In the genomic region with DNA sequence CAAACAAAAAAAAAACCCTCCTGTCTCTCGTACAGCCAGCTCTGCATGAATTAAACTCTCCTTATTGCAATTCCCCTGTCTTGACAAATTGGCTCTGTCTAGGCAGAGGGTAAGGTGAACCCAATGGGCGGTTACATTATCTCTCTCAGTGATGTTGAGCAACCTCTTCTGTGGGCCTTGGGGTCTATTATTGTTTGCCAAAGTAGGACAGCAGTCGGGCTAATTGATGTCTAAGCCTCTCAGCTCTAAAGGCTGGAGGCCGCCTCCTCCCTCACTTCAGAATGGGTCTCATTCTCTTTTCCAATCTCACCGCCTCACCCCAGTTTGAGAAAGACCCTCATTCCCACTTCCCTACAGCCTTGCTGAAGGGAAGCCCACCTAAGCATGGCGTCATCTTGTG, we compare ENCODE assay signal across 8 cellular contexts. TPM values are rescaled to one million over a fixed set of nuclear protein-coding genes. Genes with fewer than 3 reads are reported as not detected.
A peak's percentile ranks its signal among the peaks of the same experiment; 100 is the strongest.
DNase-seq lines count a peak whose midpoint lies in the region; ATAC-seq, FAIRE-seq and TF ChIP-seq lines count a peak whose summit lies in the region.

No MANE protein-coding gene starts in this region.

- FAIRE-seq in urothelium cell line (lab: Jason Lieb, UNC), result no peak

- no peaks in the 10 kb centered on the region for H4K20me1 ChIP-seq in GM23248 (ENCODE audit: insufficient read depth)

- TF ChIP-seq POLR2A in gastroesophageal sphincter (IDR thresholded peaks at IDR 0.05), result no peak

- no peaks in the 10 kb centered on the region for H3K9me3 ChIP-seq in GM23248 (ENCODE audit: low read depth)
- no peaks in the 10 kb centered on the region for H3K9me3 ChIP-seq in gastroesophageal sphincter

- in situ Hi-C loops in GM23248 (cut with MboI), result no loop called here

- peak overlapping the region; percentile 94; the same call in 1 of the 2 replicates for H3K9ac ChIP-seq in GM23248

- DNase-seq in GM23248 (peak; percentile 21), NOMO-1 treated with dmso at 0.1 percent for 144 hours (lab: John Stamatoyannopoulos, UW; ENCODE audit: unreplicated experiment) (no peak), urothelium cell line (ENCODE audit: low spot score) (no peak), AML-193 (lab: John Stamatoyannopoulos, UW) (no peak)

- no peak overlapping the region for H3K4me3 ChIP-seq in GM23248
- no peak overlapping the region for H3K4me3 ChIP-seq in gastroesophageal sphincter
- no peak overlapping the region for H3K4me3 ChIP-seq in skin epidermis

- H3K27me3 ChIP-seq in GM23248 (replicated peaks; ENCODE audit: insufficient read depth), result no peaks in the 10 kb centered on the region
- no peaks in the 10 kb centered on the region for H3K27me3 ChIP-seq in gastroesophageal sphincter

- no peaks in the 10 kb centered on the region for H3K9me2 ChIP-seq in GM23248 (ENCODE audit: insufficient read depth)

- H3K36me3 ChIP-seq in GM23248 (ENCODE audit: low read depth), result no peaks in the 10 kb centered on the region
- H3K36me3 ChIP-seq in gastroesophageal sphincter, result peaks cover 0 to 16% of the 10 kb centered on the region in 2 donors

- 80 to 85% methylated on average over 6 of the region's 6 CpGs for WGBS in GM23248 (ENCODE audit: low coverage in 1 of 2, low lambda C conversion rate in 2 of 2, missing lambda C conversion rate in 2 of 2), 2 experiments
- 92% methylated on average over 2 to 6 of the region's 6 CpGs for WGBS in gastroesophageal sphincter (ENCODE audit: low coverage in 1 of 2), 2 donors

- TF ChIP-seq CTCF in VCaP (conservative IDR thresholded peaks at IDR 0.05), result no peak
- no peak for TF ChIP-seq CTCF in gastroesophageal sphincter (IDR thresholded peaks at IDR 0.05)

- H3K27ac ChIP-seq in GM23248, result peak overlapping the region; percentile 99
- peak overlapping the region; percentile 100 for H3K27ac ChIP-seq in VCaP
- peak overlapping the region in 3 of 4 donors; percentile 95 to 99 (median 97) for H3K27ac ChIP-seq in gastroesophageal sphincter
- H3K27ac ChIP-seq in skin epidermis, result peak overlapping the region in 17 of 21 experiments; percentile 15 to 99 (median 97)

- TF ChIP-seq EP300 in gastroesophageal sphincter (IDR thresholded peaks at IDR 0.05), result no peak

- H2AFZ ChIP-seq in GM23248, result no peak overlapping the region

- ATAC-seq in gastroesophageal sphincter, result no peak
- ATAC-seq in GM19023 (IDR thresholded peaks at IDR 0.05; ENCODE audit: unreplicated experiment), result no peak

- H3F3A ChIP-seq in GM23248 (ENCODE audit: insufficient read depth), result peaks cover 28% of the 10 kb centered on the region

- H3K4me1 ChIP-seq in GM23248 (ENCODE audit: insufficient read depth) (peaks cover 46% of the 10 kb centered on the region), gastroesophageal sphincter (peaks cover 0 to 79% (median 35%) of the 10 kb centered on the region in 3 donors)

- H3K79me2 ChIP-seq in GM23248 (ENCODE audit: insufficient read depth), result peaks cover 49% of the 10 kb centered on the region

- H3K4me2 ChIP-seq in GM23248 (ENCODE audit: unreplicated experiment), result no peak overlapping the region

RNA-seq across cellular contexts. Expression of a gene that starts 1.3 kb away (rescaled TPM):
- total RNA-seq in GM23248 (2014; rRNA removed; shearing (Covaris generic)), result 3.6 and 6.4 TPM in 2 replicates
- polyA plus RNA-seq in GM23248 (2016; fragmentation: Nextera tagmentation; extraction: Ambion mirVana), result 3.7 and 3.9 TPM in 2 replicates
- 10 to 100 TPM in 1 of 4 donors, 1 to 10 TPM in 3; 3.7 to 11.5 (median 7.5) TPM for total RNA-seq in gastroesophageal sphincter

RNA-seq across cellular contexts. Expression of a gene that starts 2.7 kb away (rescaled TPM):
- 80.2 and 106 TPM in 2 replicates for total RNA-seq in GM23248 (2014; rRNA removed; shearing (Covaris generic))
- 25.4 and 30.0 TPM in 2 replicates for polyA plus RNA-seq in GM23248 (2016; fragmentation: Nextera tagmentation; extraction: Ambion mirVana)
- total RNA-seq in gastroesophageal sphincter, result 10 to 100 TPM; 19.9 to 31.5 (median 21.3) TPM

RNA-seq across cellular contexts. Expression of a gene that starts 29.2 kb away (rescaled TPM):
- not detected in 2 replicates for total RNA-seq in GM23248 (2014; rRNA removed; shearing (Covaris generic))
- not detected in 2 replicates for polyA plus RNA-seq in GM23248 (2016; fragmentation: Nextera tagmentation; extraction: Ambion mirVana)
- under 1 TPM in 2 of 4 donors, not detected in 2; 0.27 to 0.67 TPM for total RNA-seq in gastroesophageal sphincter

RNA-seq across cellular contexts. Expression of a gene that starts 38.8 kb away (rescaled TPM):
- total RNA-seq in GM23248 (2014; rRNA removed; shearing (Covaris generic)), result 74.3 and 143 TPM in 2 replicates
- 36.2 and 50.7 TPM in 2 replicates for polyA plus RNA-seq in GM23248 (2016; fragmentation: Nextera tagmentation; extraction: Ambion mirVana)
- total RNA-seq in gastroesophageal sphincter, result 100 to 1,000 TPM in 2 of 4 donors, 10 to 100 TPM in 2; 21.0 to 341 (median 183) TPM

RNA-seq across cellular contexts. Expression of a gene that starts 50.1 kb away (rescaled TPM):
- 27.7 and 30.0 TPM in 2 replicates for total RNA-seq in GM23248 (2014; rRNA removed; shearing (Covaris generic))
- polyA plus RNA-seq in GM23248 (2016; fragmentation: Nextera tagmentation; extraction: Ambion mirVana), result 51.2 and 54.1 TPM in 2 replicates
- total RNA-seq in gastroesophageal sphincter, result 10 to 100 TPM; 42.5 to 72.7 (median 62.1) TPM
